ENCODE assay signal across 13 cellular contexts in genomic region chr17:79340286-79340685, GRCh38.
A peak's percentile ranks its signal among the peaks of the same experiment; 100 is the strongest.
DNase-seq lines count a peak whose midpoint lies in the region; ATAC-seq, FAIRE-seq and TF ChIP-seq lines count a peak whose summit lies in the region.
"Had no signal": no experiment of that assay in that cellular context is flagged by ENCODE, and none has a peak within 500 bp of the region (broad histone marks: within the 10 kb centered on the region; RNA-seq: fewer than 3 reads in every experiment).

No MANE protein-coding gene starts in this region.

- H3K4me1 ChIP-seq in mucosa of descending colon (ENCODE audit: low read depth) (no peaks in the 10 kb centered on the region), endodermal cell (ENCODE audit: control insufficient read depth, insufficient read depth, low read length) (no peaks in the 10 kb centered on the region)

- in situ Hi-C loops in GM13976 (cut with MboI; ENCODE audit: low sequenced_read_pairs, unreplicated experiment) = no loop called here

- FAIRE-seq in GM18507 (lab: Jason Lieb, UNC) = peak; percentile 69
- no peak for FAIRE-seq in RCC 7860 (lab: Jason Lieb, UNC)
- FAIRE-seq: colon, H54, keratinocyte had no signal

- H3K27me3 ChIP-seq in endodermal cell (ENCODE audit: control insufficient read depth, insufficient read depth, low read length, poor library complexity, severe bottlenecking) = peaks cover 4% of the 10 kb centered on the region

- no peak overlapping the region for H3K9ac ChIP-seq in endodermal cell (ENCODE audit: extremely low read depth, low read length, poor library complexity, severe bottlenecking)

- H3K9me3 Mint-ChIP-seq in endodermal cell = peaks cover 9% of the 10 kb centered on the region
- H3K9me3 Mint-ChIP-seq: activated naive CD8-positive, alpha-beta T cell treated with anti-CD3 and anti-CD28 coated beads, Interleukin-2, amount 10 ng/mL, durations not matched to agents 7 days and 5 days had no signal

- H3K4me1 Mint-ChIP-seq in endodermal cell = no peaks in the 10 kb centered on the region
- H3K4me1 Mint-ChIP-seq: activated naive CD8-positive, alpha-beta T cell treated with anti-CD3 and anti-CD28 coated beads, Interleukin-2, amount 10 ng/mL, durations not matched to agents 7 days and 5 days had no signal

- TF ChIP-seq CTCF in mucosa of descending colon (IDR thresholded peaks at IDR 0.05) (no peak), GM13976 (IDR thresholded peaks at IDR 0.05; ENCODE audit: borderline replicate concordance, control extremely low read depth, extremely low read depth, insufficient read depth, missing control alignments) (no peak), endodermal cell (conservative IDR thresholded peaks at IDR 0.05) (no peak)

- H3K36me3 ChIP-seq in mucosa of descending colon (ENCODE audit: low read depth) = no peaks in the 10 kb centered on the region
- H3K36me3 ChIP-seq in endodermal cell (ENCODE audit: control insufficient read depth, insufficient read depth, low read length) = no peaks in the 10 kb centered on the region

- DNase-seq in GM18507 (ENCODE audit: extremely low spot score, insufficient read length, low read depth) = peak; percentile 15
- DNase-seq in mucosa of descending colon = peak in 2 of 3 donors; percentile 18 to 40
- DNase-seq in GM13976 (ENCODE audit: low spot score) = no peak
- DNase-seq in NCI-H1417 (lab: John Stamatoyannopoulos, UW) = no peak
- DNase-seq in RCC 7860 (ENCODE audit: low spot score) = no peak
- no peak for DNase-seq in endodermal cell
- DNase-seq: activated naive CD8-positive, alpha-beta T cell treated with anti-CD3 and anti-CD28 coated beads, Interleukin-2, amount 10 ng/mL, durations not matched to agents 7 days and 5 days; stimulated activated CD4-positive, alpha-beta T cell treated with anti-CD3 and anti-CD28 coated beads, Interleukin-4, amount 100 ng/mL, for 24 hours had no signal

- peak; percentile 70 for ATAC-seq in GM21390 (IDR thresholded peaks at IDR 0.05; ENCODE audit: unreplicated experiment)
- ATAC-seq in HG03196 (IDR thresholded peaks at IDR 0.05; ENCODE audit: unreplicated experiment) = peak; percentile 46
- ATAC-seq in mucosa of descending colon = peak; percentile 57

- H3K4me3 Mint-ChIP-seq in endodermal cell = no peak overlapping the region
- H3K4me3 Mint-ChIP-seq: activated naive CD8-positive, alpha-beta T cell treated with anti-CD3 and anti-CD28 coated beads, Interleukin-2, amount 10 ng/mL, durations not matched to agents 7 days and 5 days had no signal

- WGBS in endodermal cell (ENCODE audit: insufficient coverage in 1 of 2, insufficient read length in 1 of 2), 2 experiments = 90% methylated on average over 4 to 5 of the region's 6 CpGs

- H3K4me3 ChIP-seq in mucosa of descending colon (no peak overlapping the region), endodermal cell (ENCODE audit: low read length) (no peak overlapping the region)

- no peak overlapping the region for H3K27ac Mint-ChIP-seq in endodermal cell
- H3K27ac Mint-ChIP-seq: activated naive CD8-positive, alpha-beta T cell treated with anti-CD3 and anti-CD28 coated beads, Interleukin-2, amount 10 ng/mL, durations not matched to agents 7 days and 5 days had no signal

- intact Hi-C loops in mucosa of descending colon (cut with DNase I, micrococcal nuclease) = no loop called here

- H3K9me3 ChIP-seq in mucosa of descending colon (no peaks in the 10 kb centered on the region), endodermal cell (ENCODE audit: control insufficient read depth, low read length) (peaks cover 3% of the 10 kb centered on the region)

- no peaks in the 10 kb centered on the region for H3K36me3 Mint-ChIP-seq in endodermal cell (ENCODE audit: low read depth)
- H3K36me3 Mint-ChIP-seq: activated naive CD8-positive, alpha-beta T cell treated with anti-CD3 and anti-CD28 coated beads, Interleukin-2, amount 10 ng/mL, durations not matched to agents 7 days and 5 days had no signal

- H3K27ac ChIP-seq in endodermal cell (ENCODE audit: low read depth, low read length) = no peak overlapping the region

- H3K27me3 Mint-ChIP-seq in endodermal cell (ENCODE audit: insufficient read depth) = peaks cover 2% of the 10 kb centered on the region
- H3K27me3 Mint-ChIP-seq: activated naive CD8-positive, alpha-beta T cell treated with anti-CD3 and anti-CD28 coated beads, Interleukin-2, amount 10 ng/mL, durations not matched to agents 7 days and 5 days had no signal

Comparison
In these comparisons a context has a peak if more than half of its experiments do, and no peak if none do; other contexts are left out.
1. DNase-seq: peak in GM18507 (single experiment) and mucosa of descending colon (2 of 3); none in GM13976 (single experiment), NCI-H1417 (0 of 3), RCC 7860 (single experiment) and endodermal cell (single experiment).
2. Peak in every context shown above with its lines, with median percentiles within 50 percentile points of each other: ATAC-seq.